ENCODE assay signal across 8 cellular contexts in genomic region chr6:166587631-166588413, GRCh38. TPM values are rescaled to one million over a fixed set of nuclear protein-coding genes. Genes with fewer than 3 reads are reported as not detected.
A peak's percentile ranks its signal among the peaks of the same experiment; 100 is the strongest.
DNase-seq lines count a peak whose midpoint lies in the region; ATAC-seq lines count a peak whose summit lies in the region.
"Had no signal": no experiment of that assay in that cellular context is flagged by ENCODE, and none has a peak within 500 bp of the region (broad histone marks: within the 10 kb centered on the region; RNA-seq: fewer than 3 reads in every experiment).

No MANE protein-coding gene starts in this region.

- no peaks in the 10 kb centered on the region for H3K9me3 ChIP-seq in neuronal stem cell (replicated peaks in 1 of 2; ENCODE audit: control insufficient read depth in 2 of 2, insufficient read depth in 1 of 2, low read depth in 1 of 2, low read length in 2 of 2)

- H3K9ac ChIP-seq in neuronal stem cell (ENCODE audit: low read depth, low read length, poor library complexity) = peak overlapping the region; percentile 33
- H3K9ac ChIP-seq: GM23248 had no signal

- H3K27me3 ChIP-seq in neuronal stem cell (ENCODE audit: control insufficient read depth in 3 of 3, insufficient read depth in 3 of 3, low read depth in 1 of 3, low read length in 3 of 3) = no peaks in the 10 kb centered on the region

- H3K4me2 ChIP-seq in neuronal stem cell (ENCODE audit: insufficient read depth, low read length, poor library complexity, severe bottlenecking) = no peak overlapping the region

- H3K4ac ChIP-seq in neuronal stem cell (ENCODE audit: low read length) = no peak overlapping the region

- H3K23ac ChIP-seq in neuronal stem cell (ENCODE audit: low read depth, low read length, poor library complexity) = no peak overlapping the region

- no peak overlapping the region for H4K91ac ChIP-seq in neuronal stem cell (ENCODE audit: low read depth, low read length, poor library complexity)

- H3K79me1 ChIP-seq in neuronal stem cell (ENCODE audit: low read depth, low read length) = peaks cover 3% of the 10 kb centered on the region

- ATAC-seq in GM19025 (IDR thresholded peaks at IDR 0.05; ENCODE audit: low read depth, unreplicated experiment) (peak; percentile 51), HG02623 (IDR thresholded peaks at IDR 0.05; ENCODE audit: unreplicated experiment) (peak; percentile 76)

- peaks cover 3 to 23% of the 10 kb centered on the region in 2 donors for H3K4me1 ChIP-seq in neuronal stem cell (ENCODE audit: control insufficient read depth in 2 of 2, insufficient read depth in 1 of 2, low read depth in 1 of 2, low read length in 2 of 2)

- no peak overlapping the region for H2AFZ ChIP-seq in neuronal stem cell (ENCODE audit: low read length)
- H2AFZ ChIP-seq: GM23248 had no signal

- H3K27ac ChIP-seq in neuronal stem cell (replicated peaks; ENCODE audit: low read length) = no peak overlapping the region

- no peak overlapping the region for H3K14ac ChIP-seq in neuronal stem cell (ENCODE audit: low read length)

- no CpG with 5 or more reads among the region's 10 CpGs for WGBS in neuronal stem cell (ENCODE audit: extremely low coverage in 2 of 2, insufficient read length in 2 of 2, insufficient replicate concordance in 1 of 2), 2 donors

- H3K36me3 ChIP-seq in neuronal stem cell (replicated peaks in 1 of 2; ENCODE audit: control insufficient read depth in 2 of 2, insufficient read depth in 2 of 2, low read length in 2 of 2) = no peaks in the 10 kb centered on the region

- peak; percentile 7 for DNase-seq in KG1 (lab: John Stamatoyannopoulos, UW)
- DNase-seq in neuronal stem cell (ENCODE audit: low spot score) = no peak
- no peak for DNase-seq in anterior cingulate cortex (lab: John Stamatoyannopoulos, UW)
- DNase-seq in globus pallidus (ENCODE audit: low spot score) = no peak
- DNase-seq in AG08395 (ENCODE audit: low spot score) = no peak
- DNase-seq: GM23248 had no signal

- no peak overlapping the region for H2BK120ac ChIP-seq in neuronal stem cell (ENCODE audit: low read depth, low read length)

- H2AK5ac ChIP-seq in neuronal stem cell (ENCODE audit: low read depth, low read length) = no peak overlapping the region

- H3K18ac ChIP-seq in neuronal stem cell (ENCODE audit: low read length) = no peak overlapping the region

- H4K8ac ChIP-seq in neuronal stem cell (ENCODE audit: low read depth, low read length) = no peak overlapping the region

- H2BK12ac ChIP-seq in neuronal stem cell (ENCODE audit: low read length) = no peak overlapping the region

- no peak overlapping the region for H3K4me3 ChIP-seq in neuronal stem cell (ENCODE audit: low read length in 2 of 2)
- H3K4me3 ChIP-seq: GM23248 had no signal

- no peak overlapping the region for H2BK15ac ChIP-seq in neuronal stem cell (ENCODE audit: low read length)

- H2BK5ac ChIP-seq in neuronal stem cell (ENCODE audit: low read length) = no peak overlapping the region

RNA-seq across cellular contexts. Expression of gene RAMACL, which starts 1.3 kb away (rescaled TPM):
- polyA plus RNA-seq in neuronal stem cell (2013, experiment 1 of 2) = 0.14 TPM
- polyA plus RNA-seq in neuronal stem cell (2013, experiment 2 of 2) = 0.10 TPM

RNA-seq across cellular contexts. Expression of gene RPS6KA2, which starts 39.2 kb away (rescaled TPM):
- 12.6 TPM for polyA plus RNA-seq in neuronal stem cell (2013, experiment 1 of 2)
- polyA plus RNA-seq in neuronal stem cell (2013, experiment 2 of 2) = 13.2 TPM
